8 cellular contexts compared by ENCODE assay signal in the genomic region with DNA sequence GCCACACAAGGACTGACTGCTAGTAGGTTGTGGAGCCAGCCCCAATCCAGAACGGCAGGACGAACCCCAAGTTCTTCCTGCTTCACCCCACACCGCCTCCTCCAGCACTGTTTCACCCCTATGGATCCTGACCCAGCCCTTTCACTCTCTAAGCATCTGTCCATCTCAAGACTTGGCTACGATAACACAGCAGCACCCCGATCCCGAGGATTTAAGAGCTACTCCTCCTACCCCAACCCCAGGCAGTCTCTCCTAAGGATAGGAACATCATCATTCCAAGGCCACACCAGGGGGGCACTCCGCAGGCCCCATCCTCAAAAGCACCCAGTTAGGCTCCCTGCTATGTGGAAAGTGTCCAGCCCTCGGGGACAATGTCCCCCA. TPM values are rescaled to one million over a fixed set of nuclear protein-coding genes. Genes with fewer than 3 reads are reported as not detected.
DNase-seq lines count a peak whose midpoint lies in the region; ATAC-seq and TF ChIP-seq lines count a peak whose summit lies in the region.

No MANE protein-coding gene starts in this region.

- H3K4me1 Mint-ChIP-seq in CD4-positive, alpha-beta T cell (ENCODE audit: low read depth), result peaks cover 49% of the 10 kb centered on the region
- H3K4me1 Mint-ChIP-seq in T-helper 2 cell treated with Interferon-gamma antibody and Interleukin-4, amounts not matched to agents 5 μg/mL and 100 μg/mL, for 36 hours (ENCODE audit: low read depth), result peaks cover 13% of the 10 kb centered on the region
- peaks cover 13% of the 10 kb centered on the region for H3K4me1 Mint-ChIP-seq in nephron progenitor cell

- no peak for TF ChIP-seq CTCF in CD4-positive, alpha-beta T cell (IDR thresholded peaks at IDR 0.05)
- no peak for TF ChIP-seq CTCF in esophagus squamous epithelium (IDR thresholded peaks at IDR 0.05)
- TF ChIP-seq CTCF in nephron progenitor cell (IDR thresholded peaks at IDR 0.05), result no peak

- no peak for ATAC-seq in CD4-positive, alpha-beta T cell (ENCODE audit: poor library complexity)

- no peaks in the 10 kb centered on the region for H3K27me3 Mint-ChIP-seq in CD4-positive, alpha-beta T cell
- H3K27me3 Mint-ChIP-seq in T-helper 2 cell treated with Interferon-gamma antibody and Interleukin-4, amounts not matched to agents 5 μg/mL and 100 μg/mL, for 36 hours (ENCODE audit: low read depth), result no peaks in the 10 kb centered on the region
- no peaks in the 10 kb centered on the region for H3K27me3 Mint-ChIP-seq in nephron progenitor cell (ENCODE audit: low read depth, poor library complexity)

- H3K27ac ChIP-seq in CD4-positive, alpha-beta T cell (ENCODE audit: low read depth, low read length), result peak overlapping the region; percentile 54
- peak overlapping the region; percentile 84 to 92 (median 88) for H3K27ac ChIP-seq in esophagus squamous epithelium

- H3K36me3 ChIP-seq in HAP-1 (replicated peaks), result no peaks in the 10 kb centered on the region
- peaks cover 0 to 21% (median 0%) of the 10 kb centered on the region in 3 donors for H3K36me3 ChIP-seq in esophagus squamous epithelium

- WGBS in esophagus squamous epithelium, 2 donors, result 13 to 23% methylated on average over 6 of the region's 8 CpGs

- peak overlapping the region; percentile 95 for H3K4me3 Mint-ChIP-seq in CD4-positive, alpha-beta T cell
- H3K4me3 Mint-ChIP-seq in T-helper 2 cell treated with Interferon-gamma antibody and Interleukin-4, amounts not matched to agents 5 μg/mL and 100 μg/mL, for 36 hours, result peak overlapping the region; percentile 93
- peak overlapping the region; percentile 93 for H3K4me3 Mint-ChIP-seq in nephron progenitor cell

- intact Hi-C loops in CD4-positive, alpha-beta T cell (cut with DNase I, micrococcal nuclease), result no loop called here
- intact Hi-C loops in esophagus squamous epithelium (cut with DNase I), result no loop called here

- H3K4me3 ChIP-seq in HAP-1 (peak overlapping the region; percentile 53), esophagus squamous epithelium (peak overlapping the region; percentile 75 to 94 (median 84))

- POLR2A ChIA-PET in CD4-positive, alpha-beta T cell (lab: Charles Lee), result interaction anchor here (0.6 to 2.5 kb wide), 5 partner anchors 14 to 355 kb away, joined by 3 to 15 read pairs (median 4); a partner anchor contains a TSS

- DNase-seq in CD4-positive, alpha-beta T cell, result no peak
- DNase-seq in HAP-1 (ENCODE audit: low spot score in 2 of 2) (no peak), esophagus squamous epithelium (lab: John Stamatoyannopoulos, UW) (no peak), nephron progenitor cell (no peak), kidney glomerular epithelial cell (lab: John Stamatoyannopoulos, UW) (no peak), NCI-H2171 treated with DMSO at 0.1 percent for 48 hours (lab: John Stamatoyannopoulos, UW) (no peak)
- DNase-seq in T-helper 2 cell treated with Interferon-gamma antibody and Interleukin-4, amounts not matched to agents 5 μg/mL and 100 μg/mL, for 36 hours (ENCODE audit: low spot score), result no peak
- no peak for DNase-seq in stimulated activated CD4-positive, alpha-beta T cell treated with anti-CD3 and anti-CD28 coated beads, Interleukin-2, amount 100 ng/mL, for 24 hours

- H3K27ac Mint-ChIP-seq in CD4-positive, alpha-beta T cell, result peak overlapping the region; percentile 91
- H3K27ac Mint-ChIP-seq in T-helper 2 cell treated with Interferon-gamma antibody and Interleukin-4, amounts not matched to agents 5 μg/mL and 100 μg/mL, for 36 hours, result peak overlapping the region; percentile 89
- peak overlapping the region; percentile 85 for H3K27ac Mint-ChIP-seq in nephron progenitor cell

- peaks cover 33% of the 10 kb centered on the region for H3K36me3 Mint-ChIP-seq in CD4-positive, alpha-beta T cell (ENCODE audit: low read depth)
- H3K36me3 Mint-ChIP-seq in T-helper 2 cell treated with Interferon-gamma antibody and Interleukin-4, amounts not matched to agents 5 μg/mL and 100 μg/mL, for 36 hours (ENCODE audit: low read depth), result peaks cover 15% of the 10 kb centered on the region
- peaks cover 4% of the 10 kb centered on the region for H3K36me3 Mint-ChIP-seq in nephron progenitor cell (ENCODE audit: low read depth)

- H3K27me3 ChIP-seq in CD4-positive, alpha-beta T cell (ENCODE audit: control insufficient read depth, insufficient read depth, low read length), result no peaks in the 10 kb centered on the region
- H3K27me3 ChIP-seq in HAP-1 (ENCODE audit: low read depth) (peaks cover 7% of the 10 kb centered on the region), esophagus squamous epithelium (peaks cover 0 to 17% (median 0%) of the 10 kb centered on the region in 4 donors)

- H3K9me3 Mint-ChIP-seq in CD4-positive, alpha-beta T cell, result no peaks in the 10 kb centered on the region
- no peaks in the 10 kb centered on the region for H3K9me3 Mint-ChIP-seq in T-helper 2 cell treated with Interferon-gamma antibody and Interleukin-4, amounts not matched to agents 5 μg/mL and 100 μg/mL, for 36 hours
- no peaks in the 10 kb centered on the region for H3K9me3 Mint-ChIP-seq in nephron progenitor cell

- TF ChIP-seq POLR2A in esophagus squamous epithelium (IDR thresholded peaks at IDR 0.05), result no peak

- in situ Hi-C loops in HAP-1 (cut with MboI; ENCODE audit: low sequenced_read_pairs), result no loop called here

- no peaks in the 10 kb centered on the region for H3K9me3 ChIP-seq in CD4-positive, alpha-beta T cell (ENCODE audit: control insufficient read depth, low read length)
- H3K9me3 ChIP-seq in HAP-1 (no peaks in the 10 kb centered on the region), esophagus squamous epithelium (no peaks in the 10 kb centered on the region)

- no peaks in the 10 kb centered on the region; the same call in 1 of the 2 replicates for H3K4me1 ChIP-seq in HAP-1
- peaks cover 0 to 22% (median 4%) of the 10 kb centered on the region in 3 donors for H3K4me1 ChIP-seq in esophagus squamous epithelium

- CTCF ChIA-PET in CD4-positive, alpha-beta T cell (lab: Charles Lee), result interaction anchor here (0.7 to 2.4 kb wide), 13 partner anchors 11 to 597 kb away, joined by 3 to 31 read pairs (median 4); a partner anchor contains a TSS

RNA-seq across cellular contexts. Expression of a gene that starts 0.7 kb away (rescaled TPM):
- 10 to 100 TPM; 18.9 to 19.8 TPM for total RNA-seq in CD4-positive, alpha-beta T cell
- 10 to 100 TPM in 2 of 4 donors, 1 to 10 TPM in 2; 6.9 to 19.5 (median 13.9) TPM for total RNA-seq in esophagus squamous epithelium

RNA-seq across cellular contexts. Expression of a gene that starts 16.8 kb away (rescaled TPM):
- total RNA-seq in CD4-positive, alpha-beta T cell, result under 1 TPM; 0.64 to 0.74 TPM
- total RNA-seq in esophagus squamous epithelium, result 10 to 100 TPM in 1 of 4 donors, 1 to 10 TPM in 3; 2.2 to 10.7 (median 5.6) TPM
